ENCODE assay signal across 18 cellular contexts in the genomic region with DNA sequence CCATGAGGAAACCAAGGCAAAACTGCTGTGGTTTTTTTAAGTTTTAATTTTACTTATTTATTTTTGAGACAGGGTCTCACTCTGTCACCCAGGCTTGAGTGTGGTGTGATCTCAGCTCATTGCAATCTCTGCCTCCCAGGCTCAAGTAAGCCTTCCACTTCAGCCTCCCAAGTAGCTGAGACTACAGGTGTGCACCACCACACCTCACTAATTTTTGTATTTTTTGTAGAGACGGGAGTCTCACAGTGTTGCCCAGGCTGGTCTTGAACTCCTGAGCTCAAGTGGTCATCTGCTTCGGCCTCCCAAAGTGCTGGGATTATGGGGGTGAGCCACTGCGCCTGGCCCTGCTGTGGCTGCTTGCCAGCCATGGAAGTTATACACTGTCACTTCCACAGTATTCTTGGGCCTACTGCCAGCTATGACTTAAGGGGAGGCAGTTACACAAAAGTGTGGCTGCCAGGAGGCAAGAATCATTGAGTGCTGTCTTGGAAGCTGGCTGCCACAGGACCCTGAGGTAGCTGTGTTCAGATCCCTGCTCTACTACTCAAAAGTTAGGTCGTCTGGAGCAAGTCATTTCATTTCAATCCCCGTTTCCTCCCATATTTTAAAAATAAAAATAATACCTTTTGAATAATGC. TPM values are rescaled to one million over a fixed set of nuclear protein-coding genes. Genes with fewer than 3 reads are reported as not detected.
DNase-seq lines count a peak whose midpoint lies in the region; ATAC-seq, FAIRE-seq and TF ChIP-seq lines count a peak whose summit lies in the region.
"Had no signal": no experiment of that assay in that cellular context is flagged by ENCODE, and none has a peak within 500 bp of the region (broad histone marks: within the 10 kb centered on the region; RNA-seq: fewer than 3 reads in every experiment).

No MANE protein-coding gene starts in this region.

- no peak overlapping the region for H3K27ac ChIP-seq in mesenchymal stem cell (ENCODE audit: low read length, poor library complexity, severe bottlenecking)
- H3K27ac ChIP-seq: dorsolateral prefrontal cortex, spleen had no signal

- H2BK12ac ChIP-seq in mesenchymal stem cell (ENCODE audit: low read length in 2 of 2): no peak overlapping the region

- TF ChIP-seq CTCF in BE2C (IDR thresholded peaks at IDR 0.05; ENCODE audit: low read depth, low read length) (no peak), bronchial epithelial cell (IDR thresholded peaks at IDR 0.05; ENCODE audit: insufficient read depth, low read length, severe bottlenecking) (no peak), mucosa of descending colon (IDR thresholded peaks at IDR 0.05) (no peak)

- H4K91ac ChIP-seq in mesenchymal stem cell (ENCODE audit: low read length): no peak overlapping the region

- H3K4me1 ChIP-seq in BE2C: peaks cover 5% of the 10 kb centered on the region; the same call in 1 of the 2 replicates
- H3K4me1 ChIP-seq in mesenchymal stem cell (ENCODE audit: control insufficient read depth, insufficient read depth, low read depth, low read length): peaks cover 4% of the 10 kb centered on the region
- no peaks in the 10 kb centered on the region for H3K4me1 ChIP-seq in mucosa of descending colon (ENCODE audit: low read depth)

- no peak overlapping the region for H3K4ac ChIP-seq in mesenchymal stem cell (ENCODE audit: low read depth in 1 of 2, low read length in 2 of 2)

- no peak overlapping the region for H3K4me2 ChIP-seq in mesenchymal stem cell (ENCODE audit: low read length, poor library complexity, severe bottlenecking)

- intact Hi-C loops in mucosa of descending colon (cut with DNase I, micrococcal nuclease): no loop called here

- H3K79me1 ChIP-seq in mesenchymal stem cell (replicated peaks; ENCODE audit: low read length, poor library complexity, severe bottlenecking): peaks cover 15% of the 10 kb centered on the region

- ATAC-seq in mucosa of descending colon (no peak), HG03432 (IDR thresholded peaks at IDR 0.05; ENCODE audit: unreplicated experiment) (no peak)
- ATAC-seq: activated CD8-positive, alpha-beta T cell treated with anti-CD3 and anti-CD28 coated beads for 36 hours had no signal

- no peak overlapping the region for H3K9ac ChIP-seq in mesenchymal stem cell (ENCODE audit: low read length)

- H3K27me3 ChIP-seq in BE2C: no peaks in the 10 kb centered on the region
- H3K27me3 ChIP-seq in bronchial epithelial cell (ENCODE audit: control insufficient read depth, insufficient read depth, low read length): no peaks in the 10 kb centered on the region
- H3K27me3 ChIP-seq in mesenchymal stem cell (ENCODE audit: control insufficient read depth in 1 of 2, insufficient read depth in 1 of 2, low read length in 2 of 2): no peaks in the 10 kb centered on the region

- H2BK15ac ChIP-seq in mesenchymal stem cell (ENCODE audit: low read depth, poor library complexity, severe bottlenecking): no peak overlapping the region

- no peak overlapping the region for H2AK5ac ChIP-seq in mesenchymal stem cell (ENCODE audit: low read length, severe bottlenecking)

- H2AFZ ChIP-seq in mesenchymal stem cell (ENCODE audit: low read depth, low read length): no peak overlapping the region

- WGBS in mesenchymal stem cell: 100% methylated on average over 2 of the region's 5 CpGs

- no peak overlapping the region for H3K23ac ChIP-seq in mesenchymal stem cell (ENCODE audit: low read length in 2 of 2)

- DNase-seq in BE2C: peak; percentile 28
- DNase-seq in LHCN-M2 (ENCODE audit: low read depth): peak; percentile 34
- peak; percentile 30 for DNase-seq in bronchial epithelial cell (ENCODE audit: low read depth)
- peak; percentile 76 for DNase-seq in mesenchymal stem cell
- no peak for DNase-seq in iPS-NIHi7 (ENCODE audit: extremely low spot score)
- no peak for DNase-seq in kidney glomerular epithelial cell (lab: John Stamatoyannopoulos, UW)
- DNase-seq in mucosa of descending colon: no peak
- DNase-seq: activated CD8-positive, alpha-beta T cell treated with anti-CD3 and anti-CD28 coated beads for 36 hours; dorsolateral prefrontal cortex; immature natural killer cell; NCI-H2171 treated with DMSO at 0.1 percent for 48 hours; occipital lobe; spleen had no signal

- H3K18ac ChIP-seq in mesenchymal stem cell (ENCODE audit: low read depth in 1 of 2, low read length in 2 of 2): no peak overlapping the region

- H4K8ac ChIP-seq in mesenchymal stem cell (ENCODE audit: low read length): no peak overlapping the region

- H3K4me3 ChIP-seq in BE2C (ENCODE audit: low read depth, low read length) (no peak overlapping the region), bronchial epithelial cell (ENCODE audit: low read depth, low read length) (no peak overlapping the region), mesenchymal stem cell (ENCODE audit: insufficient read depth in 1 of 2, low read depth in 1 of 2, low read length in 2 of 2) (no peak overlapping the region), mucosa of descending colon (no peak overlapping the region)
- H3K4me3 ChIP-seq: dorsolateral prefrontal cortex, spleen had no signal

- no peak overlapping the region for H2BK120ac ChIP-seq in mesenchymal stem cell (ENCODE audit: low read depth, low read length)

- no peaks in the 10 kb centered on the region; the same call in none of the 2 replicates for H3K9me3 ChIP-seq in BE2C
- no peaks in the 10 kb centered on the region for H3K9me3 ChIP-seq in mesenchymal stem cell (ENCODE audit: control insufficient read depth, low read length)
- no peaks in the 10 kb centered on the region for H3K9me3 ChIP-seq in mucosa of descending colon
- H3K9me3 ChIP-seq: spleen had no signal

- no peak overlapping the region for H3K14ac ChIP-seq in mesenchymal stem cell (ENCODE audit: low read length in 2 of 2)

- no peak overlapping the region for H2BK5ac ChIP-seq in mesenchymal stem cell (ENCODE audit: low read depth, low read length, poor library complexity, severe bottlenecking)

- FAIRE-seq in bronchial epithelial cell (lab: Jason Lieb, UNC): no peak
- FAIRE-seq: frontal cortex, TTC549 had no signal

- H3K36me3 ChIP-seq in BE2C: peaks cover 5% of the 10 kb centered on the region; the same call in 1 of the 2 replicates
- no peaks in the 10 kb centered on the region for H3K36me3 ChIP-seq in bronchial epithelial cell (ENCODE audit: control insufficient read depth, insufficient read depth, low read length)
- H3K36me3 ChIP-seq in mesenchymal stem cell (ENCODE audit: control insufficient read depth in 1 of 2, insufficient read depth in 2 of 2, low read depth in 1 of 2, low read length in 2 of 2): peaks cover 0 to 14% of the 10 kb centered on the region in 2 experiments
- no peaks in the 10 kb centered on the region for H3K36me3 ChIP-seq in mucosa of descending colon (ENCODE audit: low read depth)
- H3K36me3 ChIP-seq: spleen had no signal

RNA-seq across cellular contexts. Expression of a gene that starts 12.7 kb away (rescaled TPM):
- 78.2 TPM for polyA plus RNA-seq in BE2C (2012; ENCODE audit: insufficient read depth, insufficient read length, low read depth)
- total RNA-seq in LHCN-M2 (2014; rRNA removed): 12.4 and 15.8 TPM in 2 replicates
- polyA plus RNA-seq in LHCN-M2 (2012): 54.2 TPM
- 10.6 and 11.1 TPM in 2 replicates for total RNA-seq in bronchial epithelial cell
- polyA plus RNA-seq in mesenchymal stem cell (2013, experiment 1 of 2): 266 TPM
- 270 TPM for polyA plus RNA-seq in mesenchymal stem cell (2013, experiment 2 of 2)
- 100 to 1,000 TPM in 1 of 3 donors, 10 to 100 TPM in 2; 44.4 to 111 (median 53.6) TPM for total RNA-seq in mucosa of descending colon

RNA-seq across cellular contexts. Expression of a gene that starts 21.5 kb away (rescaled TPM):
- not detected for polyA plus RNA-seq in BE2C (2012; ENCODE audit: insufficient read depth, insufficient read length, low read depth)
- total RNA-seq in LHCN-M2 (2014; rRNA removed) (not detected in 2 replicates), bronchial epithelial cell (not detected in 2 replicates), mucosa of descending colon (not detected)
- polyA plus RNA-seq in LHCN-M2 (2012): 0.04 TPM
- polyA plus RNA-seq in mesenchymal stem cell (2013, experiment 1 of 2): not detected
- polyA plus RNA-seq in mesenchymal stem cell (2013, experiment 2 of 2): not detected
- total RNA-seq: activated CD8-positive, alpha-beta T cell treated with anti-CD3 and anti-CD28 coated beads for 36 hours; activated T-helper 1 cell treated with anti-CD3 and anti-CD28 coated beads, Interleukin-12 subunit alpha, Interleukin-12 subunit beta, Interleukin-2, Interleukin-4 antibody, amounts not matched to agents 30 ng/mL and 10 ng/mL and 1 ng/mL, durations not matched to agents 14 hours and 24 hours and 36 hours; dorsolateral prefrontal cortex; frontal cortex; occipital lobe; SK-MEL-5; spleen had no signal
- polyA plus RNA-seq: immature natural killer cell, spleen had no signal

Comparison
In these comparisons a context has a peak if more than half of its experiments do, and no peak if none do; other contexts are left out.
1. DNase-seq: peak in BE2C (single experiment), LHCN-M2 (single experiment), bronchial epithelial cell (single experiment) and mesenchymal stem cell (single experiment); none in iPS-NIHi7 (single experiment), kidney glomerular epithelial cell (single experiment) and mucosa of descending colon (0 of 3).